In the genomic region with DNA sequence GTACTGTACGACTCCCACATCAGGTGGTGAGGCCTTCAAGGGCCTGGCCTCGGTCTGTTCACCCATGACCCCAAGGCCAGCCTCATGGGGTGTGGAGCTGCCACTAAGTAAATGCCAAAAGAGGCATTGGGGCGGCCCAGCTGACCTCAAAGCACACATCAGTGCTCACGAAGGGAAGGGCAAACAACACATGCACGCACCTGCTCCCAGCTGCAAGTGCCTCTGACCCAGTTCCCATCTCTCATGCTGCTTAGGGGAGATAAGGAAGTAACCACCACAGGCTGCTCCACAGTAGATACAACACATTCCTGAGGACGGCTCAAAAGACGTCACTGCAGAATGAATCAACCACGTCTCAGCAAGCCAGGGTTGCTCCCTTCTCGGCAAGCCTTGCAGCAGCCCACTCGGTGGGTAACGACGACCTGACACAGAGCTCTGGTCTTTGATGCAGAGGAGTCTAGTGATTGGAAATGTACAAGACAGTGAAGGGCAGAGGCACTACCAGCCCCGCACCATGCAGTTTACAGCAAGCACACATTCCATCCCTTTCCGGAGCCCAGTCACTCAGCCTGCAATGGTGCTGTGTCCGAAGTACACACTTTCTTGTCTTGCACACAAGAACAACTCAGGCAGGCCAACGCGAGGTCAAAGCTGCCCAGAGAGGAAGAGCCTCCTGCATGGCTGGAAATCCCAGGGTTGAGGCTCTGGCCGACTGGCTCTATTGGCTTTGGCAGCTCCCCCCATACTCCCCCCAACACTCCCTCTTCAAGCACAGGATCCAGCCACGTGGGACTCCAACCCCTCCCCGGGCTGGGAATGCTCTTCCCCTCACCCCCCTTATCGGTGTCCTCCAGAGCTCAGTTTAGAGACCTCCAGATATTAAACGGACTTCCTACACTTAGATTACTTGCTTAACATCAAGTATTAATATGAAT, we compare ENCODE assay signal across 7 cellular contexts. TPM values are rescaled to one million over a fixed set of nuclear protein-coding genes. Genes with fewer than 3 reads are reported as not detected.
DNase-seq lines count a peak whose midpoint lies in the region; ATAC-seq, FAIRE-seq and TF ChIP-seq lines count a peak whose summit lies in the region.

No MANE protein-coding gene starts in this region.

- no peak for FAIRE-seq in small intestine (lab: Jason Lieb, UNC)

- H3K36me3 ChIP-seq in small intestine (ENCODE audit: control insufficient read depth in 2 of 2, insufficient read depth in 2 of 2, low read length in 2 of 2): no peaks in the 10 kb centered on the region

- no peak overlapping the region for H3K4me3 ChIP-seq in NB4 (ENCODE audit: low read depth, low read length)
- no peak overlapping the region for H3K4me3 ChIP-seq in small intestine (ENCODE audit: low read depth in 1 of 2, low read length in 2 of 2)

- peak; percentile 68 for ATAC-seq in GM21381 (IDR thresholded peaks at IDR 0.05; ENCODE audit: unreplicated experiment)
- ATAC-seq in activated CD8-positive, alpha-beta T cell treated with anti-CD3 and anti-CD28 coated beads, Interleukin-2, amount 10 ng/mL, durations not matched to agents 7 days and 5 days: no peak

- H3K4me3 Mint-ChIP-seq in activated CD8-positive, alpha-beta T cell treated with anti-CD3 and anti-CD28 coated beads, Interleukin-2, amount 10 ng/mL, durations not matched to agents 7 days and 5 days: no peak overlapping the region

- POLR2A ChIA-PET in activated CD8-positive, alpha-beta T cell treated with anti-CD3 and anti-CD28 coated beads, Interleukin-2, amount 10 ng/mL, durations not matched to agents 7 days and 5 days (lab: Charles Lee): no interaction called here

- CTCF ChIA-PET in activated CD8-positive, alpha-beta T cell treated with anti-CD3 and anti-CD28 coated beads, Interleukin-2, amount 10 ng/mL, durations not matched to agents 7 days and 5 days (lab: Charles Lee): interaction anchor here (1.3 kb wide), 1 partner anchor 11 kb away, joined by 4 read pairs; no protein-coding TSS in a partner anchor

- TF ChIP-seq CTCF in NB4 (IDR thresholded peaks at IDR 0.05; ENCODE audit: low read depth, low read length): no peak

- WGBS in small intestine, 3 donors: 22 to 42% (median 28%) methylated on average over 22 of the region's 22 CpGs

- H3K27ac Mint-ChIP-seq in activated CD8-positive, alpha-beta T cell treated with anti-CD3 and anti-CD28 coated beads, Interleukin-2, amount 10 ng/mL, durations not matched to agents 7 days and 5 days: no peak overlapping the region

- TF ChIP-seq POLR2A in NB4 (IDR thresholded peaks at IDR 0.05; ENCODE audit: extremely low read depth, insufficient read length): no peak

- H3K27ac ChIP-seq in small intestine (ENCODE audit: low read depth in 1 of 2, low read length in 1 of 2): no peak overlapping the region

- DNase-seq in NB4 (ENCODE audit: low read depth) (peak; percentile 90), germinal center (ENCODE audit: low spot score) (peak; percentile 20), small intestine (peak; percentile 77), NCI-H1930 (lab: John Stamatoyannopoulos, UW) (no peak)
- DNase-seq in activated CD8-positive, alpha-beta memory T cell treated with anti-CD3 and anti-CD28 coated beads, Interleukin-2, amount 50 U/mL, for 4 hours: no peak
- DNase-seq in activated CD8-positive, alpha-beta T cell treated with anti-CD3 and anti-CD28 coated beads, Interleukin-2, amount 10 ng/mL, durations not matched to agents 7 days and 5 days: no peak

- H3K9me3 ChIP-seq in small intestine (ENCODE audit: control insufficient read depth, low read depth): no peaks in the 10 kb centered on the region

- H3K4me1 Mint-ChIP-seq in activated CD8-positive, alpha-beta T cell treated with anti-CD3 and anti-CD28 coated beads, Interleukin-2, amount 10 ng/mL, durations not matched to agents 7 days and 5 days (ENCODE audit: low read depth): no peaks in the 10 kb centered on the region

- H3K27me3 Mint-ChIP-seq in activated CD8-positive, alpha-beta T cell treated with anti-CD3 and anti-CD28 coated beads, Interleukin-2, amount 10 ng/mL, durations not matched to agents 7 days and 5 days (ENCODE audit: low read depth): peaks cover 6% of the 10 kb centered on the region

- H3K27me3 ChIP-seq in small intestine (ENCODE audit: control insufficient read depth in 2 of 2, insufficient read depth in 2 of 2, low read length in 2 of 2): no peaks in the 10 kb centered on the region

- no peaks in the 10 kb centered on the region for H3K36me3 Mint-ChIP-seq in activated CD8-positive, alpha-beta T cell treated with anti-CD3 and anti-CD28 coated beads, Interleukin-2, amount 10 ng/mL, durations not matched to agents 7 days and 5 days (ENCODE audit: low read depth)

- H3K9me3 Mint-ChIP-seq in activated CD8-positive, alpha-beta T cell treated with anti-CD3 and anti-CD28 coated beads, Interleukin-2, amount 10 ng/mL, durations not matched to agents 7 days and 5 days (ENCODE audit: insufficient read depth): no peaks in the 10 kb centered on the region

- peaks cover 8% of the 10 kb centered on the region in 2 donors for H3K4me1 ChIP-seq in small intestine (ENCODE audit: control insufficient read depth in 2 of 2, insufficient read depth in 1 of 2, low read depth in 1 of 2, low read length in 1 of 2)

RNA-seq across cellular contexts. Expression of gene FABP6, which starts 31.8 kb away (rescaled TPM):
- polyA plus RNA-seq in small intestine: 1 to 10 TPM in 1 of 3 donors, not detected in 2; 1.5 TPM
- total RNA-seq in activated CD8-positive, alpha-beta T cell treated with anti-CD3 and anti-CD28 coated beads, Interleukin-2, amount 10 ng/mL, durations not matched to agents 7 days and 5 days: not detected

RNA-seq across cellular contexts. Expression of gene CCNJL, which starts 51.2 kb away (rescaled TPM):
- polyA plus RNA-seq in small intestine: 1 to 10 TPM in 1 of 3 donors, under 1 TPM in 2; 0.22 to 2.5 (median 0.54) TPM
- under 1 TPM in 1 of 2 experiments, not detected in 1; 0.23 TPM for total RNA-seq in activated CD8-positive, alpha-beta T cell treated with anti-CD3 and anti-CD28 coated beads, Interleukin-2, amount 10 ng/mL, durations not matched to agents 7 days and 5 days

Comparison
In these comparisons a context has a peak if more than half of its experiments do, and no peak if none do; other contexts are left out.
1. DNase-seq: peak in NB4 (single experiment), germinal center (single experiment) and small intestine (single experiment); none in activated CD8-positive, alpha-beta memory T cell treated with anti-CD3 and anti-CD28 coated beads, Interleukin-2, amount 50 U/mL, for 4 hours (single experiment), NCI-H1930 (0 of 2) and activated CD8-positive, alpha-beta T cell treated with anti-CD3 and anti-CD28 coated beads, Interleukin-2, amount 10 ng/mL, durations not matched to agents 7 days and 5 days (single experiment).